22 cellular contexts compared by ENCODE assay signal in the genomic region with DNA sequence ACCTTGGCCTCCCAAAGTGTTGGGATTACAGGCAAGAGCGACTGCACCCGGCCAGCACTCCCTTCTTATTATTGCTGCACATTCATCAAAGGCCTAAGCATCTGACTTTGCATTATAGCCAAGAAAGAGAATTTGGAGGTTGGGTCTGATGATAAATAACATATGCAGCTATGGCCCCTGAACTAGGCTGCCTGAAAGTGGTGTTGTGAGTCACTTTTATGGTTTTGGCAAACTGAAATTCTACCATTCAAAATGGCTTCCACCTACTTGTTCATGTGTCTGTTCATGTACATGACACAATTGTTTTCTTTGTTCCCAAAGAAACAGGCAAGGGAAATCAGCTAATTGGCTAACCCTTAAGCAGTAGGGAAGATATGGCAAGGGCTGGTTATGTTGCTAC. TPM values are rescaled to one million over a fixed set of nuclear protein-coding genes. Genes with fewer than 3 reads are reported as not detected.
DNase-seq lines count a peak whose midpoint lies in the region; ATAC-seq, FAIRE-seq and TF ChIP-seq lines count a peak whose summit lies in the region.
"Had no signal": no experiment of that assay in that cellular context is flagged by ENCODE, and none has a peak within 500 bp of the region (broad histone marks: within the 10 kb centered on the region; RNA-seq: fewer than 3 reads in every experiment).

No MANE protein-coding gene starts in this region.

- POLR2A ChIA-PET in activated CD4-positive, alpha-beta T cell treated with anti-CD3 and anti-CD28 coated beads for 36 hours (lab: Charles Lee) = no interaction called here

- no peak for FAIRE-seq in bronchial epithelial cell (lab: Jason Lieb, UNC)
- FAIRE-seq: HepG2, urothelium cell line had no signal

- H3K9me3 Mint-ChIP-seq in activated CD4-positive, alpha-beta T cell treated with anti-CD3 and anti-CD28 coated beads for 36 hours (ENCODE audit: low read depth) = no peaks in the 10 kb centered on the region
- H3K9me3 Mint-ChIP-seq: CD8-positive, alpha-beta memory T cell had no signal

- H3K27me3 Mint-ChIP-seq in activated CD4-positive, alpha-beta T cell treated with anti-CD3 and anti-CD28 coated beads for 36 hours = no peaks in the 10 kb centered on the region
- H3K27me3 Mint-ChIP-seq: CD8-positive, alpha-beta memory T cell had no signal

- H3K4me2 ChIP-seq in osteoblast (ENCODE audit: insufficient read depth, low read length) = no peak overlapping the region

- no peaks in the 10 kb centered on the region for H3K27me3 ChIP-seq in MG63
- no peaks in the 10 kb centered on the region for H3K27me3 ChIP-seq in bronchial epithelial cell (ENCODE audit: control insufficient read depth, insufficient read depth, low read length)
- H3K27me3 ChIP-seq in osteoblast (ENCODE audit: insufficient read depth, low read length) = no peaks in the 10 kb centered on the region

- H3K4me1 ChIP-seq in osteoblast (ENCODE audit: insufficient read depth, low read length) = peaks cover 32% of the 10 kb centered on the region

- no peak overlapping the region for H3K4me3 Mint-ChIP-seq in activated CD4-positive, alpha-beta T cell treated with anti-CD3 and anti-CD28 coated beads for 36 hours
- H3K4me3 Mint-ChIP-seq: activated naive CD4-positive, alpha-beta T cell treated with anti-CD3 and anti-CD28 coated beads for 36 hours; CD8-positive, alpha-beta memory T cell had no signal

- peak overlapping the region; percentile 79 for H3K27ac ChIP-seq in osteoblast (ENCODE audit: low read depth, low read length)

- intact Hi-C loops in activated CD4-positive, alpha-beta T cell treated with anti-CD3 and anti-CD28 coated beads for 36 hours (cut with DNase I, micrococcal nuclease) = no loop called here

- H3K36me3 ChIP-seq in MG63 (peaks cover 7% of the 10 kb centered on the region), bronchial epithelial cell (ENCODE audit: control insufficient read depth, insufficient read depth, low read length) (no peaks in the 10 kb centered on the region), osteoblast (ENCODE audit: insufficient read depth, low read length) (no peaks in the 10 kb centered on the region)

- no peaks in the 10 kb centered on the region for H3K9me3 ChIP-seq in MG63
- H3K9me3 ChIP-seq in osteoblast (ENCODE audit: low read depth, low read length) = no peaks in the 10 kb centered on the region

- peak overlapping the region; percentile 21 for H3K27ac Mint-ChIP-seq in activated CD4-positive, alpha-beta T cell treated with anti-CD3 and anti-CD28 coated beads for 36 hours
- H3K27ac Mint-ChIP-seq: activated naive CD4-positive, alpha-beta T cell treated with anti-CD3 and anti-CD28 coated beads for 36 hours had no signal

- TF ChIP-seq CTCF in bronchial epithelial cell (IDR thresholded peaks at IDR 0.05; ENCODE audit: insufficient read depth, low read length, severe bottlenecking) (no peak), osteoblast (IDR thresholded peaks at IDR 0.05; ENCODE audit: extremely low read depth, low read depth, low read length) (no peak)

- DNase-seq in activated CD4-positive, alpha-beta T cell treated with anti-CD3 and anti-CD28 coated beads for 36 hours = peak; percentile 10
- no peak for DNase-seq in activated CD4-positive, alpha-beta T cell treated with anti-CD3 and anti-CD28 coated beads for 1 hour
- DNase-seq in MG63 (peak; percentile 67), bronchial epithelial cell (ENCODE audit: low read depth) (peak; percentile 63), osteoblast (ENCODE audit: insufficient read length, low spot score, missing footprints) (peak; percentile 82), NCI-H446 treated with DMSO at 0.1 percent for 48 hours (lab: John Stamatoyannopoulos, UW) (no peak), C1 segment of cervical spinal cord (lab: John Stamatoyannopoulos, UW) (no peak)
- DNase-seq: 8988T; activated CD8-positive, alpha-beta memory T cell treated with anti-CD3 and anti-CD28 coated beads, Interleukin-2, amount 50 U/mL, for 48 hours; activated naive CD4-positive, alpha-beta T cell treated with anti-CD3 and anti-CD28 coated beads for 36 hours; CD8-positive, alpha-beta memory T cell; GDM1; hippocampal formation; NCI-H2029 treated with DMSO at 0.1 percent for 48 hours; NCI-H69; stimulated activated CD4-positive, alpha-beta T cell treated with anti-CD3 and anti-CD28 coated beads, Interleukin-15, amount 100 ng/mL, for 24 hours had no signal

- peaks cover 4% of the 10 kb centered on the region for H3K4me1 Mint-ChIP-seq in activated CD4-positive, alpha-beta T cell treated with anti-CD3 and anti-CD28 coated beads for 36 hours
- H3K4me1 Mint-ChIP-seq: CD8-positive, alpha-beta memory T cell had no signal

- no peaks in the 10 kb centered on the region for H3K79me2 ChIP-seq in osteoblast (ENCODE audit: insufficient read depth, low read length)

- H3K36me3 Mint-ChIP-seq in activated CD4-positive, alpha-beta T cell treated with anti-CD3 and anti-CD28 coated beads for 36 hours (ENCODE audit: low read depth) = peaks cover 2% of the 10 kb centered on the region

- CTCF ChIA-PET in activated CD4-positive, alpha-beta T cell treated with anti-CD3 and anti-CD28 coated beads for 36 hours (lab: Charles Lee) = interaction anchor here (0.6 to 3.2 kb wide), 2 partner anchors 10 to 626 kb away, joined by 3 to 14 read pairs; no protein-coding TSS in a partner anchor

- H2AFZ ChIP-seq in osteoblast (ENCODE audit: low read length) = no peak overlapping the region

- H4K20me1 ChIP-seq in osteoblast (ENCODE audit: insufficient read depth, low read length) = no peaks in the 10 kb centered on the region

- H3K4me3 ChIP-seq in MG63 (no peak overlapping the region), bronchial epithelial cell (ENCODE audit: low read depth, low read length) (no peak overlapping the region), osteoblast (ENCODE audit: insufficient read depth, low read length) (no peak overlapping the region)

- ATAC-seq in activated CD4-positive, alpha-beta T cell treated with anti-CD3 and anti-CD28 coated beads for 36 hours = peak; percentile 71
- no peak for ATAC-seq in GM18502 (IDR thresholded peaks at IDR 0.05; ENCODE audit: poor library complexity, unreplicated experiment)
- ATAC-seq: activated CD4-positive, CD25-positive, alpha-beta regulatory T cell treated with anti-CD3 and anti-CD28 coated beads, Interleukin-2, amount 50 U/mL, for 24 hours; HCT116; HepG2; Panc1 had no signal

RNA-seq across cellular contexts. Expression of gene UAP1, which starts 25.0 kb away (rescaled TPM):
- total RNA-seq in activated CD4-positive, alpha-beta T cell treated with anti-CD3 and anti-CD28 coated beads for 36 hours = 10 to 100 TPM; 29.7 to 34.8 TPM
- 601 and 739 TPM in 2 replicates for total RNA-seq in MG63 (2014; rRNA removed; shearing (Covaris generic); ENCODE audit: low replicate concordance)
- total RNA-seq in bronchial epithelial cell = 109 and 132 TPM in 2 replicates
- total RNA-seq in osteoblast = 113 and 141 TPM in 2 replicates

RNA-seq across cellular contexts. Expression of gene UHMK1, which starts 38.9 kb away (rescaled TPM):
- 10 to 100 TPM; 35.1 to 48.1 TPM for total RNA-seq in activated CD4-positive, alpha-beta T cell treated with anti-CD3 and anti-CD28 coated beads for 36 hours
- total RNA-seq in MG63 (2014; rRNA removed; shearing (Covaris generic); ENCODE audit: low replicate concordance) = 42.8 and 71.7 TPM in 2 replicates
- total RNA-seq in bronchial epithelial cell = 48.7 and 55.8 TPM in 2 replicates
- total RNA-seq in osteoblast = 43.9 and 51.4 TPM in 2 replicates

Comparison
In these comparisons a context has a peak if more than half of its experiments do, and no peak if none do; other contexts are left out.
1. DNase-seq: peak in activated CD4-positive, alpha-beta T cell treated with anti-CD3 and anti-CD28 coated beads for 36 hours (single experiment), MG63 (single experiment), bronchial epithelial cell (single experiment) and osteoblast (single experiment); none in activated CD4-positive, alpha-beta T cell treated with anti-CD3 and anti-CD28 coated beads for 1 hour (single experiment), NCI-H446 treated with DMSO at 0.1 percent for 48 hours (single experiment) and C1 segment of cervical spinal cord (0 of 14).